Comparison of ENCODE assay signal across 9 cellular contexts in the genomic region with DNA sequence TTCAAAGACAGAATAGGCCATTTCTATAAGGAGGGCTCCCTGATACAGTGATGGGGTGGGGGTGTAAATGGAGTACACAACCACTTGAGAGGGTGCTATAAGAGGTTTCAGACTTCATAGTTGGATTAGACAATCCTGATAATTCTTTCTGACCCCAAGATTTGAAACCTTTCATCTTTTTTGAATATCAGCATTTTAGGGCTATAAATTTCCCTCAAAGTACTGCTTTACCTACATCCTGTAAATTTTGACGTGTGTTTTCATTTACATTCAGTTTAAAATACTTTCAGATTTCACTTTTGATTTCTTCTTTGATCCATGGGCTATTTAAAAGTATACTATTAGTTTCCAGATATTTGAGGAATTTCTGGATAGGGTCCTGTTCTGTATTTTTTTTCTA.
"Had no signal": no experiment of that assay in that cellular context is flagged by ENCODE, and none has a peak within 500 bp of the region (broad histone marks: within the 10 kb centered on the region; RNA-seq: fewer than 3 reads in every experiment).

No MANE protein-coding gene starts in this region.

- H3K4me3 ChIP-seq: GM23248 had no signal

- H3K4me1 Mint-ChIP-seq: H9, IgD-negative memory B cell had no signal

- FAIRE-seq: H54 had no signal

- H3K9ac ChIP-seq: GM23248 had no signal

- H3K27ac ChIP-seq: GM23248, HL-60 had no signal

- H3K4me3 Mint-ChIP-seq: H9, HFFc6, IgD-negative memory B cell had no signal

- H2AFZ ChIP-seq: GM23248 had no signal

- DNase-seq: GM23248, GOT3, H9, HCEC 1CT, HFFc6, KG1 had no signal

- H3K27ac Mint-ChIP-seq: H9, HFFc6, IgD-negative memory B cell had no signal
